24 cellular contexts compared by ENCODE assay signal in the genomic region with DNA sequence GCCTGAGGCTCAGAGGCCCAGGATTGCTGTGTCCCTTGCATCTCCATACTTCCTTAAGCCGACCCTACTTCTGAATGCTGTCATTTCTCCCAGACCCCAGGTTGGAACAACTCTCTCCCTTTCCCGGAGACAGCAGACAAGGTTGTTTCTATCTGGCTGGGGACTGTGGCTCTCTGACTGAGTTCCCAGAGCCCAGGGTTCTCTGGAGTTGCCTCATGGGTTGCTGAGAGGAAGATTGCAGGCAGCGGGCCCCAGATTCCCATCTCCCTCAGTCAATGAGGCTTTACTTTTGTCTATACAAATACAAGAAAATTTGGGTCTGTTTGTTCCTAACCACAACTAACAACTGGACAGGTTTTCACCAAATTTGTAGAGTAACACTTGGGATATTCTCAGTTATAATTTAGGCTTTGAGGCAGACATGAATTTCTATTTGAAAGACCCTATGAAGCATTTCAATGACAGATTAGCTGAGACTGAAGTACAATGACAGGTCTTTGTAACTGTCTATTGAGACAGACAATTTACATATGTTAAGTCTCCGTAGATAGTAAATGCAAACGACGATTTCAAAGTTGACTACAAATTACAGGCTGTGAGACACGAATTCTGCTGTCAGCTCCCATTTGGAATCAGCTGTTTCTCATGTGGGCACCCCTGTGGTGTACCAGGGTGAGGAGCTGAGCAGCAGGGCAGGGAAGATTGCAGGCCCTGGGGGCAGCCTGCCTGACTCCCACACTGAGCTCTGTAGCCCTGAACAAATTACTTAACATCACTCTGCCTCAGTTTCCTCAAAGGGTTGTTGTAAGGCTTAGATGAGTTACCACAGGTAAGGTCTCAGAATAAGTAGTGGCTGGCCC.
DNase-seq lines count a peak whose midpoint lies in the region; ATAC-seq and TF ChIP-seq lines count a peak whose summit lies in the region.
"Had no signal": no experiment of that assay in that cellular context is flagged by ENCODE, and none has a peak within 500 bp of the region (broad histone marks: within the 10 kb centered on the region; RNA-seq: fewer than 3 reads in every experiment).

No MANE protein-coding gene starts in this region.

- BruUV-seq in mammary epithelial cell (replicated peaks; lab: Mats Ljungman, UMichigan), result no TSS peak

- H3K36me3 ChIP-seq in mammary epithelial cell (ENCODE audit: insufficient read depth, low read length), result no peaks in the 10 kb centered on the region

- DNase-seq in NCI-H1417 (lab: John Stamatoyannopoulos, UW) (peak in 2 of 3 experiments; percentile 8 to 13), NCI-H1417 treated with DMSO at 0.1 percent for 48 hours (lab: John Stamatoyannopoulos, UW) (no peak), SK-MEL-5 (ENCODE audit: low read depth, low spot score) (peak; percentile 4), myocyte (ENCODE audit: low read depth) (peak; percentile 16), substantia nigra (lab: John Stamatoyannopoulos, UW) (no peak), mammary epithelial cell (no peak)
- DNase-seq: AML-193; CD4-positive, CD25-positive, alpha-beta regulatory T cell; COR-L47; DMS 273 treated with DMSO at 0.1 percent for 48 hours; DND-41; MV-4-11; NCI-H1436; NCI-H2029; NCI-H2171; NCI-H446; NCI-H774; RPMI8226; SIG-M5 had no signal

- in situ Hi-C loops in SK-MEL-5 (cut with HindIII; ENCODE audit: low pct_unique_long_range_greater_than_20kb, low sequenced_read_pairs), result no loop called here
- in situ Hi-C loops in mammary epithelial cell (cut with MboI; ENCODE audit: low sequenced_read_pairs in 2 of 2), result no loop called here

- peaks cover 2% of the 10 kb centered on the region for H3K27me3 ChIP-seq in mammary epithelial cell (ENCODE audit: insufficient read depth, low read length)

- no peak for TF ChIP-seq CTCF in mammary epithelial cell (conservative IDR thresholded peaks at IDR 0.05 in 1 of 2, IDR thresholded peaks at IDR 0.05 in 1 of 2; ENCODE audit: extremely low read depth in 1 of 2, insufficient read depth in 1 of 2, low read depth in 1 of 2, low read length in 2 of 2)

- H2AFZ ChIP-seq in mammary epithelial cell (ENCODE audit: low read depth, low read length), result no peak overlapping the region

- no peaks in the 10 kb centered on the region for H3K4me1 ChIP-seq in mammary epithelial cell (ENCODE audit: insufficient read depth, low read length)

- peak overlapping the region; percentile 19 for H3K27ac ChIP-seq in substantia nigra (ENCODE audit: low read depth, low read length, poor library complexity, severe bottlenecking)
- H3K27ac ChIP-seq in mammary epithelial cell (ENCODE audit: insufficient read depth, low read depth, low read length), result no peak overlapping the region
- H3K27ac ChIP-seq: 22Rv1 had no signal

- ATAC-seq in GM21786 (IDR thresholded peaks at IDR 0.05; ENCODE audit: unreplicated experiment), result no peak
- no peak for ATAC-seq in HG03432 (IDR thresholded peaks at IDR 0.05; ENCODE audit: unreplicated experiment)
- ATAC-seq: HCT116, K562 had no signal

- H3K9me3 ChIP-seq in mammary epithelial cell (replicated peaks; ENCODE audit: insufficient read depth, low read length), result no peaks in the 10 kb centered on the region

- H3K4me2 ChIP-seq in mammary epithelial cell (ENCODE audit: insufficient read depth, low read depth, low read length), result no peak overlapping the region

- H4K20me1 ChIP-seq in mammary epithelial cell (ENCODE audit: insufficient read depth, low read length), result no peaks in the 10 kb centered on the region

- intact Hi-C loops in mammary epithelial cell (cut with micrococcal nuclease), result no loop called here

- H3K79me2 ChIP-seq in mammary epithelial cell (ENCODE audit: insufficient read depth, low read length), result no peaks in the 10 kb centered on the region

- H3K9ac ChIP-seq in mammary epithelial cell (ENCODE audit: insufficient read depth, low read length), result no peak overlapping the region

- H3K4me3 ChIP-seq in mammary epithelial cell (replicated peaks in 1 of 3; ENCODE audit: insufficient read depth in 1 of 3, low read depth in 2 of 3, low read length in 3 of 3), result no peak overlapping the region
- H3K4me3 ChIP-seq: K562 had no signal

- WGBS in mammary epithelial cell (ENCODE audit: low coverage, missing lambda C conversion rate), result 54% methylated on average over 7 of the region's 7 CpGs

- CTCF ChIA-PET in mammary epithelial cell (lab: Charles Lee; ENCODE audit: low non-redundant PET), result no interaction called here

- dilution Hi-C loops in mammary epithelial cell (cut with HindIII; ENCODE audit: low sequenced_read_pairs), result no loop called here

Comparison
In these comparisons a context has a peak if more than half of its experiments do, and no peak if none do; other contexts are left out.
1. DNase-seq: peak in NCI-H1417 (2 of 3), SK-MEL-5 (single experiment) and myocyte (single experiment); none in NCI-H1417 treated with DMSO at 0.1 percent for 48 hours (single experiment), substantia nigra (0 of 49) and mammary epithelial cell (single experiment).